ENCODE assay signal across 8 cellular contexts in genomic region chr14:49959822-49960408, GRCh38.
DNase-seq lines count a peak whose midpoint lies in the region; ATAC-seq and TF ChIP-seq lines count a peak whose summit lies in the region.

No MANE protein-coding gene starts in this region.

- H3K4me1 ChIP-seq in left lung (peaks cover 0 to 6% of the 10 kb centered on the region in 2 donors), uterus (no peaks in the 10 kb centered on the region)

- H3K27ac ChIP-seq in left lung (peak overlapping the region in 1 of 2 donors; percentile 54), uterus (no peak overlapping the region)

- TF ChIP-seq CTCF in left lung (IDR thresholded peaks at IDR 0.05) (no peak), uterus (IDR thresholded peaks at IDR 0.05) (no peak)

- H3K4me3 ChIP-seq in left lung: no peak overlapping the region
- no peak overlapping the region for H3K4me3 ChIP-seq in uterus

- H3K36me3 ChIP-seq in left lung (no peaks in the 10 kb centered on the region), uterus (no peaks in the 10 kb centered on the region)

- H3K9me3 ChIP-seq in left lung: no peaks in the 10 kb centered on the region
- no peaks in the 10 kb centered on the region for H3K9me3 ChIP-seq in uterus

- intact Hi-C loops in left lung (cut with DNase I): no loop called here
- intact Hi-C loops in uterus (cut with DNase I; ENCODE audit: low total_unique reads): no loop called here
- intact Hi-C loops in left ventricle myocardium superior (cut with micrococcal nuclease): no loop called here

- peak; percentile 61 for ATAC-seq in HG02840 (IDR thresholded peaks at IDR 0.05; ENCODE audit: low FRiP score, unreplicated experiment)
- peak; percentile 79 for ATAC-seq in left lung
- ATAC-seq in left ventricle myocardium superior: no peak

- peak; percentile 30 for DNase-seq in NCI-H2227 (lab: John Stamatoyannopoulos, UW; ENCODE audit: unreplicated experiment)
- DNase-seq in NCI-H2227 treated with DMSO at 0.1 percent for 48 hours (lab: John Stamatoyannopoulos, UW): no peak
- DNase-seq in NCI-H345 treated with DMSO at 0.1 percent for 48 hours (lab: John Stamatoyannopoulos, UW; ENCODE audit: unreplicated experiment): peak; percentile 90
- DNase-seq in left lung: no peak
- no peak for DNase-seq in uterus
- DNase-seq in NCI-H226: no peak
- no peak for DNase-seq in left ventricle myocardium superior

- TF ChIP-seq POLR2A in uterus (IDR thresholded peaks at IDR 0.05): no peak

- no peaks in the 10 kb centered on the region for H3K27me3 ChIP-seq in left lung
- no peaks in the 10 kb centered on the region for H3K27me3 ChIP-seq in uterus

Comparison
In these comparisons a context has a peak if more than half of its experiments do, and no peak if none do; other contexts are left out.
1. DNase-seq: peak in NCI-H2227 (single experiment) and NCI-H345 treated with DMSO at 0.1 percent for 48 hours (single experiment); none in NCI-H2227 treated with DMSO at 0.1 percent for 48 hours (single experiment), left lung (0 of 2), uterus (0 of 2), NCI-H226 (single experiment) and left ventricle myocardium superior (single experiment).